ENCODE assay signal across 9 cellular contexts in the genomic region with DNA sequence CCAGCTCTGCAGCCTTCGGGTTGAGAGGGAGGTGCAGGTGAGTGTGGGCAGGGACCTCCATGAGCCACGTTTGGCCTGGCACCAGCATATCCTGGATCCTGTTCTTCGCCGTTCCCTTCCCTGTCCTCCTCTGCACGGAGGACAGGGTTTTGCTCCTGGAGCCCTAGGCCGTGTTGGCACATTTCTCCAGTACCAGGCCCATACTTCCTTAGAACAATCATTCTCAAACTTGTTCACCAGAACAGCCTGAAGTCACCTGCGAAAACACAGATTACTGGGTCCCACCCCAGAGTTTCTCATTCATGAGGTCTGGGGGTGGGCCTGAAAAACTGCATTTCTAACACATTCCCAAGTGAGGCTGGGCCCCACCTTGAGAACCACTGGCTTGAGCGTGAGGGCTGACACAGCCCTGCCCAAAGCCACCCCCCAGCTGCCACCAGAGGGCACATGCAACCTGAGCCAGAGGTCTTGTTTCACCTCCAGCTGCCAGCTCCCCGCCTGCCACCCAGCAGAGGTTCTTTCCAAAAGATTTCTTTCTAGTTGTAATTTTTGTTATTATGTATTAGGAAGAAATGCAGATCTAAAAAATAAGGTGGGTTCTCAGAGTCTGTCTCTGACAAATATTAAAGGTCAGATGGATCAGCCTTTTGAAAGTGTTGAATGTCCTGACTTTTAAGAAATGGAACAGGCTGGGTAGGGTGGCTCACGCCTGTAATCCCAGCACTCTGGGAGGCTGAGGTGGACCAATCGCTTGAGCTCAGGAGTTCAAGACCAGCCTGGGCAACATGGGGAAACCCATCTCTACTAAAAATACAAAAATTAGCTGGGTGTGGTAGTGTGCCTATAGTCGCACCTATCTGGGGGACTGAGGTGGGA. TPM values are rescaled to one million over a fixed set of nuclear protein-coding genes. Genes with fewer than 3 reads are reported as not detected.
DNase-seq lines count a peak whose midpoint lies in the region; FAIRE-seq and TF ChIP-seq lines count a peak whose summit lies in the region.
"Had no signal": no experiment of that assay in that cellular context is flagged by ENCODE, and none has a peak within 500 bp of the region (broad histone marks: within the 10 kb centered on the region; RNA-seq: fewer than 3 reads in every experiment).

No MANE protein-coding gene starts in this region.

- H3K9ac ChIP-seq in MM.1S (ENCODE audit: low read length): no peak overlapping the region

- H3K27ac Mint-ChIP-seq in activated CD4-positive, alpha-beta memory T cell treated with anti-CD3 and anti-CD28 coated beads, Interleukin-2, amount 10 ng/mL, durations not matched to agents 7 days and 5 days: no peak overlapping the region
- H3K27ac Mint-ChIP-seq in endothelial cell (ENCODE audit: unreplicated experiment): no peak overlapping the region

- H3K27me3 Mint-ChIP-seq in activated CD4-positive, alpha-beta memory T cell treated with anti-CD3 and anti-CD28 coated beads, Interleukin-2, amount 10 ng/mL, durations not matched to agents 7 days and 5 days: peaks cover 5% of the 10 kb centered on the region
- H3K27me3 Mint-ChIP-seq in endothelial cell (ENCODE audit: unreplicated experiment): no peaks in the 10 kb centered on the region

- TF ChIP-seq CTCF in MM.1S (IDR thresholded peaks at IDR 0.05; ENCODE audit: low read length) (peak; percentile 78), endothelial cell (IDR thresholded peaks at IDR 0.05; ENCODE audit: unreplicated experiment) (no peak), osteoblast (IDR thresholded peaks at IDR 0.05; ENCODE audit: extremely low read depth, low read depth, low read length) (peak; percentile 25)

- H3K4me2 ChIP-seq in MM.1S (ENCODE audit: low read depth, low read length) (no peak overlapping the region), osteoblast (ENCODE audit: insufficient read depth, low read length) (no peak overlapping the region)

- H3K4me3 Mint-ChIP-seq in activated CD4-positive, alpha-beta memory T cell treated with anti-CD3 and anti-CD28 coated beads, Interleukin-2, amount 10 ng/mL, durations not matched to agents 7 days and 5 days: no peak overlapping the region
- H3K4me3 Mint-ChIP-seq in endothelial cell (ENCODE audit: unreplicated experiment): no peak overlapping the region

- POLR2A ChIA-PET in activated CD4-positive, alpha-beta memory T cell treated with anti-CD3 and anti-CD28 coated beads, Interleukin-2, amount 10 ng/mL, durations not matched to agents 7 days and 5 days (lab: Charles Lee): no interaction called here

- H3K36me3 ChIP-seq in MM.1S (replicated peaks; ENCODE audit: insufficient read depth, low read length): no peaks in the 10 kb centered on the region
- H3K36me3 ChIP-seq in osteoblast (ENCODE audit: insufficient read depth, low read length): peaks cover 4% of the 10 kb centered on the region

- H3K36me3 Mint-ChIP-seq in activated CD4-positive, alpha-beta memory T cell treated with anti-CD3 and anti-CD28 coated beads, Interleukin-2, amount 10 ng/mL, durations not matched to agents 7 days and 5 days (ENCODE audit: low read depth): no peaks in the 10 kb centered on the region
- peaks cover 3% of the 10 kb centered on the region for H3K36me3 Mint-ChIP-seq in endothelial cell (ENCODE audit: low read depth, unreplicated experiment)

- H3F3A ChIP-seq in MM.1S (ENCODE audit: insufficient read depth, low read length): no peaks in the 10 kb centered on the region

- H3K9me3 ChIP-seq in MM.1S (replicated peaks; ENCODE audit: insufficient read depth, low read length) (no peaks in the 10 kb centered on the region), osteoblast (ENCODE audit: low read depth, low read length) (no peaks in the 10 kb centered on the region)

- H4K20me1 ChIP-seq in MM.1S (ENCODE audit: insufficient read depth, low read length) (no peaks in the 10 kb centered on the region), osteoblast (ENCODE audit: insufficient read depth, low read length) (no peaks in the 10 kb centered on the region)

- no peaks in the 10 kb centered on the region for H3K9me3 Mint-ChIP-seq in activated CD4-positive, alpha-beta memory T cell treated with anti-CD3 and anti-CD28 coated beads, Interleukin-2, amount 10 ng/mL, durations not matched to agents 7 days and 5 days
- no peaks in the 10 kb centered on the region for H3K9me3 Mint-ChIP-seq in endothelial cell (ENCODE audit: unreplicated experiment)

- peak; percentile 52 for DNase-seq in Daoy (ENCODE audit: low read depth)
- DNase-seq in MM.1S: peak; percentile 53
- peak; percentile 66 for DNase-seq in activated CD4-positive, alpha-beta memory T cell treated with anti-CD3 and anti-CD28 coated beads, Interleukin-2, amount 10 ng/mL, durations not matched to agents 7 days and 5 days
- peak; percentile 64 for DNase-seq in endothelial cell (ENCODE audit: low spot score)
- DNase-seq in osteoblast (ENCODE audit: insufficient read length, low spot score, missing footprints): peak; percentile 69
- peak; percentile 22 for DNase-seq in urothelium cell line (ENCODE audit: low spot score)
- no peak for DNase-seq in cerebellum (ENCODE audit: low spot score)
- no peak for DNase-seq in Ammon's horn (ENCODE audit: low spot score)

- H3K4me1 ChIP-seq in MM.1S (ENCODE audit: low read length): no peaks in the 10 kb centered on the region
- peaks cover 48% of the 10 kb centered on the region for H3K4me1 ChIP-seq in osteoblast (ENCODE audit: insufficient read depth, low read length)

- no peaks in the 10 kb centered on the region for H3K79me2 ChIP-seq in MM.1S (ENCODE audit: low read length)
- no peaks in the 10 kb centered on the region for H3K79me2 ChIP-seq in osteoblast (ENCODE audit: insufficient read depth, low read length)

- CTCF ChIA-PET in activated CD4-positive, alpha-beta memory T cell treated with anti-CD3 and anti-CD28 coated beads, Interleukin-2, amount 10 ng/mL, durations not matched to agents 7 days and 5 days (lab: Charles Lee): interaction anchor here (0.7 to 4.0 kb wide), 8 partner anchors 9 to 315 kb away, joined by 3 to 24 read pairs (median 5); no protein-coding TSS in a partner anchor

- H3K4me3 ChIP-seq in MM.1S (ENCODE audit: low read length) (no peak overlapping the region), osteoblast (ENCODE audit: insufficient read depth, low read length) (no peak overlapping the region)

- FAIRE-seq in urothelium cell line (lab: Jason Lieb, UNC): no peak
- FAIRE-seq: TTC549 had no signal

- H3K27ac ChIP-seq in MM.1S (ENCODE audit: low read length): no peak overlapping the region
- no peak overlapping the region for H3K27ac ChIP-seq in osteoblast (ENCODE audit: low read depth, low read length)

- H3K4me1 Mint-ChIP-seq in activated CD4-positive, alpha-beta memory T cell treated with anti-CD3 and anti-CD28 coated beads, Interleukin-2, amount 10 ng/mL, durations not matched to agents 7 days and 5 days: peaks cover 12% of the 10 kb centered on the region
- peaks cover 23% of the 10 kb centered on the region for H3K4me1 Mint-ChIP-seq in endothelial cell (ENCODE audit: unreplicated experiment)

- H3K27me3 ChIP-seq in MM.1S (replicated peaks; ENCODE audit: insufficient read depth, low read length) (no peaks in the 10 kb centered on the region), osteoblast (ENCODE audit: insufficient read depth, low read length) (no peaks in the 10 kb centered on the region)

- H3K9me2 ChIP-seq in MM.1S (replicated peaks; ENCODE audit: insufficient read depth, low read length): no peaks in the 10 kb centered on the region

- H2AFZ ChIP-seq in MM.1S (ENCODE audit: low read length): no peak overlapping the region
- H2AFZ ChIP-seq in osteoblast (ENCODE audit: low read length): no peak overlapping the region

RNA-seq across cellular contexts. Expression of a gene that starts 39.6 kb away (rescaled TPM):
- 13.6 and 16.3 TPM in 2 replicates for total RNA-seq in Daoy (2014; rRNA removed; shearing (Covaris generic))
- total RNA-seq in activated CD4-positive, alpha-beta memory T cell treated with anti-CD3 and anti-CD28 coated beads, Interleukin-2, amount 10 ng/mL, durations not matched to agents 7 days and 5 days: 10 to 100 TPM; 26.4 to 27.7 TPM
- total RNA-seq in endothelial cell (ENCODE audit: unreplicated experiment) (23.5 TPM), osteoblast (18.5 and 22.1 TPM in 2 replicates), cerebellum (3.1 TPM)

Comparison
In these comparisons a context has a peak if more than half of its experiments do, and no peak if none do; other contexts are left out.
1. DNase-seq: peak in Daoy (single experiment), MM.1S (single experiment), activated CD4-positive, alpha-beta memory T cell treated with anti-CD3 and anti-CD28 coated beads, Interleukin-2, amount 10 ng/mL, durations not matched to agents 7 days and 5 days (single experiment), endothelial cell (single experiment), osteoblast (single experiment) and urothelium cell line (single experiment); none in cerebellum (single experiment) and Ammon's horn (single experiment).